9 cellular contexts compared by ENCODE assay signal in genomic region chr5:94893404-94894145, GRCh38.
DNase-seq lines count a peak whose midpoint lies in the region; ATAC-seq and TF ChIP-seq lines count a peak whose summit lies in the region.
"Had no signal": no experiment of that assay in that cellular context is flagged by ENCODE, and none has a peak within 500 bp of the region (broad histone marks: within the 10 kb centered on the region; RNA-seq: fewer than 3 reads in every experiment).

No MANE protein-coding gene starts in this region.

- TF ChIP-seq CTCF in LNCaP clone FGC (IDR thresholded peaks at IDR 0.05; ENCODE audit: control insufficient read depth, extremely low read depth, insufficient read depth), result peak; percentile 49
- peak; percentile 46 for TF ChIP-seq CTCF in brain microvascular endothelial cell (IDR thresholded peaks at IDR 0.05; ENCODE audit: low read depth, low read length, missing control alignments)

- DNase-seq in EH (ENCODE audit: low read depth) (peak; percentile 2), LNCaP clone FGC (ENCODE audit: low read depth) (no peak), brain microvascular endothelial cell (no peak), myocyte (ENCODE audit: low read depth) (peak; percentile 31), SW480 (ENCODE audit: low spot score) (no peak)
- no peak for DNase-seq in activated CD4-positive, alpha-beta T cell treated with anti-CD3 and anti-CD28 coated beads, Interleukin-2, amount 50 U/mL, for 4 hours
- no peak for DNase-seq in stimulated activated CD4-positive, alpha-beta T cell treated with anti-CD3 and anti-CD28 coated beads, Interleukin-2, amount 100 ng/mL, for 48 hours
- DNase-seq: naive thymus-derived CD8-positive, alpha-beta T cell had no signal

- no peak overlapping the region for H3K27ac ChIP-seq in brain microvascular endothelial cell

- H3K4me3 ChIP-seq in LNCaP clone FGC (ENCODE audit: low read depth, low read length) (no peak overlapping the region), brain microvascular endothelial cell (ENCODE audit: low read depth, low read length) (no peak overlapping the region)

- no peaks in the 10 kb centered on the region for H3K36me3 ChIP-seq in brain microvascular endothelial cell (replicated peaks)

- in situ Hi-C loops in brain microvascular endothelial cell (cut with HindIII; ENCODE audit: low pct_ligation_motif_present, low sequenced_read_pairs), result no loop called here

- H3K27me3 ChIP-seq in brain microvascular endothelial cell (replicated peaks), result no peaks in the 10 kb centered on the region

- no peak for ATAC-seq in GM18517 (IDR thresholded peaks at IDR 0.05; ENCODE audit: unreplicated experiment)
- ATAC-seq: naive thymus-derived CD8-positive, alpha-beta T cell had no signal

Comparison
In these comparisons a context has a peak if more than half of its experiments do, and no peak if none do; other contexts are left out.
1. DNase-seq: peak in EH (single experiment) and myocyte (single experiment); none in LNCaP clone FGC (single experiment), brain microvascular endothelial cell (single experiment), activated CD4-positive, alpha-beta T cell treated with anti-CD3 and anti-CD28 coated beads, Interleukin-2, amount 50 U/mL, for 4 hours (0 of 2), stimulated activated CD4-positive, alpha-beta T cell treated with anti-CD3 and anti-CD28 coated beads, Interleukin-2, amount 100 ng/mL, for 48 hours (0 of 2) and SW480 (single experiment).